Comparison of ENCODE assay signal across 4 cellular contexts in the genomic region with DNA sequence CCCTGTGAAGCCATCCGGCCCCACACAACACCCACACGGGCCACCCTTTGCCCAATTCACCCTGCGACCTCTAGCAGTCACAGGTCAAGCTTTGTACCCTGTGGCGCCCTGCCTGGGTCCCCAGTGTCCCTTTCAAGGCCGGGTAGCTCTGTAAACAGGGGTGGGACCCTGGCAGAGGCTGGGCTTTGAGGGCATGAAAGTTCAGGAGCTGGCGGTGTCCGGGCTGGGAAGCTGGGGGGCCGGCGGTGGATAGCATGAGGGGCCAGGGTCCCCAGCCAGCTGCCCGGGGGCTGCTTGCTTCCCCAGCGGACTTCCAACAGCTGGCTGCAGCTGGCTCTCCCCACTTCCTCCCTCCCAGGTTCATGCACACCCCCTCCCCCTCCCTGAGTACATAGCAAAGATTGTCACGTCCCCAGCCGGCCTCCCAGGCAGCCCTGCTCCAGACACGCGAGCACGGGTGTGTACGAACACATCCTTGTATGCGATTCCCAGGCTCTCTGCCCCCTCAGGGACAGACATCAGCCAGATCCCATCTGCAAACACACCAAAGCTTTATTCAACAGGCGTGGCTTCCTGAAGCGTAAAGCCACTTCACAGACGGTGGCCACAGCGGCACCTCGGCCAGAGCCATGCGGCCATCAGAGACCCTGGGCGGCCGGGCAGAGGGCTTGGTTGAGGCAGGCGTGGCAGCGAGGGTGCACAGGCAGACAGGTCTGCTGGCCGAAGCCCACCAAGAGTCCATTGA.
TF ChIP-seq lines count a peak whose summit lies in the region.

No MANE protein-coding gene starts in this region.

TF ChIP-seq in SK-N-SH, 30 proteins besides CTCF, POLR2A, EP300 and RAD21 (continued from another document):
- TF ChIP-seq ZBTB33 (IDR thresholded peaks at IDR 0.05; ENCODE audit: borderline replicate concordance, low read depth) (no peak), SMC3 (IDR thresholded peaks at IDR 0.05; ENCODE audit: low read depth, low read length) (no peak), GATA2 (CRISPR knock-in tag; IDR thresholded peaks at IDR 0.05) (peak; percentile 11; the same call in 1 of the 2 replicates), GABPA (IDR thresholded peaks at IDR 0.05; ENCODE audit: low read depth) (no peak), MXI1 (IDR thresholded peaks at IDR 0.05; ENCODE audit: low read depth, low read length) (peak; percentile 72; the same call in 1 of the 2 replicates)

TF ChIP-seq in SK-N-SH treated with all-trans-retinoic acid at 6 μM for 48 hours, 23 proteins besides CTCF, POLR2A, EP300 and RAD21:
- TF ChIP-seq PATZ1 (CRISPR knock-in tag; IDR thresholded peaks at IDR 0.05; ENCODE audit: borderline replicate concordance) (no peak), ZNF70 (CRISPR knock-in tag; IDR thresholded peaks at IDR 0.05) (no peak), GLIS3 (CRISPR knock-in tag; IDR thresholded peaks at IDR 0.05) (no peak), CSRNP3 (CRISPR knock-in tag; IDR thresholded peaks at IDR 0.05) (no peak), TOX (CRISPR knock-in tag; IDR thresholded peaks at IDR 0.05; ENCODE audit: borderline replicate concordance) (no peak), ISL1 (CRISPR knock-in tag; IDR thresholded peaks at IDR 0.05) (no peak)
TF ChIP-seq in SK-N-SH treated with all-trans-retinoic acid at 6 μM for 48 hours: peak in this region for 0.

TF ChIP-seq in liver, 16 proteins besides CTCF, POLR2A, EP300 and RAD21 (continued from another document):
- TF ChIP-seq JUND (IDR thresholded peaks at IDR 0.05) (peak; percentile 41 to 53), HNF4A (conservative IDR thresholded peaks at IDR 0.05) (peak; percentile 89 to 93), TAF1 (conservative IDR thresholded peaks at IDR 0.05) (peak; percentile 62), EGR1 (IDR thresholded peaks at IDR 0.05; ENCODE audit: low read depth in 2 of 2) (peak; percentile 37 to 74), ZBTB33 (IDR thresholded peaks at IDR 0.05) (peak; percentile 74), REST (IDR thresholded peaks at IDR 0.05) (no peak), FOXA2 (IDR thresholded peaks at IDR 0.05) (peak; percentile 86), GABPA (IDR thresholded peaks at IDR 0.05 in 1 of 2, conservative IDR thresholded peaks at IDR 0.05 in 1 of 2) (peak in 1 of 2 donors; percentile 52), SP1 (IDR thresholded peaks at IDR 0.05) (peak; percentile 99), RXRA (IDR thresholded peaks at IDR 0.05) (peak; percentile 97 to 99), MAX (IDR thresholded peaks at IDR 0.05) (peak; percentile 48), YY1 (IDR thresholded peaks at IDR 0.05) (peak; percentile 75), FOXA1 (IDR thresholded peaks at IDR 0.05) (peak; percentile 84), NR2F2 (IDR thresholded peaks at IDR 0.05) (peak; percentile 99)

TF ChIP-seq in HEK293T, 16 proteins besides CTCF, POLR2A, EP300 and RAD21 (continued from another document):
- TF ChIP-seq FOXK2 (IDR thresholded peaks at IDR 0.05) (no peak), HDGF (IDR thresholded peaks at IDR 0.05; ENCODE audit: borderline replicate concordance) (no peak), ZNF384 (IDR thresholded peaks at IDR 0.05) (no peak), FOXA1 (IDR thresholded peaks at IDR 0.05) (no peak), BHLHE40 (IDR thresholded peaks at IDR 0.05; ENCODE audit: borderline replicate concordance) (no peak), FOXM1 (IDR thresholded peaks at IDR 0.05; ENCODE audit: borderline replicate concordance) (no peak)
- TF ChIP-seq, protein P1, sequence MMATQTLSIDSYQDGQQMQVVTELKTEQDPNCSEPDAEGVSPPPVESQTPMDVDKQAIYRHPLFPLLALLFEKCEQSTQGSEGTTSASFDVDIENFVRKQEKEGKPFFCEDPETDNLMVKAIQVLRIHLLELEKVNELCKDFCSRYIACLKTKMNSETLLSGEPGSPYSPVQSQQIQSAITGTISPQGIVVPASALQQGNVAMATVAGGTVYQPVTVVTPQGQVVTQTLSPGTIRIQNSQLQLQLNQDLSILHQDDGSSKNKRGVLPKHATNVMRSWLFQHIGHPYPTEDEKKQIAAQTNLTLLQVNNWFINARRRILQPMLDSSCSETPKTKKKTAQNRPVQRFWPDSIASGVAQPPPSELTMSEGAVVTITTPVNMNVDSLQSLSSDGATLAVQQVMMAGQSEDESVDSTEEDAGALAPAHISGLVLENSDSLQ (IDR thresholded peaks at IDR 0.05) = no peak
TF ChIP-seq in HEK293T: peak in this region for 0.
